Comparison of ENCODE assay signal across 8 cellular contexts in the genomic region with DNA sequence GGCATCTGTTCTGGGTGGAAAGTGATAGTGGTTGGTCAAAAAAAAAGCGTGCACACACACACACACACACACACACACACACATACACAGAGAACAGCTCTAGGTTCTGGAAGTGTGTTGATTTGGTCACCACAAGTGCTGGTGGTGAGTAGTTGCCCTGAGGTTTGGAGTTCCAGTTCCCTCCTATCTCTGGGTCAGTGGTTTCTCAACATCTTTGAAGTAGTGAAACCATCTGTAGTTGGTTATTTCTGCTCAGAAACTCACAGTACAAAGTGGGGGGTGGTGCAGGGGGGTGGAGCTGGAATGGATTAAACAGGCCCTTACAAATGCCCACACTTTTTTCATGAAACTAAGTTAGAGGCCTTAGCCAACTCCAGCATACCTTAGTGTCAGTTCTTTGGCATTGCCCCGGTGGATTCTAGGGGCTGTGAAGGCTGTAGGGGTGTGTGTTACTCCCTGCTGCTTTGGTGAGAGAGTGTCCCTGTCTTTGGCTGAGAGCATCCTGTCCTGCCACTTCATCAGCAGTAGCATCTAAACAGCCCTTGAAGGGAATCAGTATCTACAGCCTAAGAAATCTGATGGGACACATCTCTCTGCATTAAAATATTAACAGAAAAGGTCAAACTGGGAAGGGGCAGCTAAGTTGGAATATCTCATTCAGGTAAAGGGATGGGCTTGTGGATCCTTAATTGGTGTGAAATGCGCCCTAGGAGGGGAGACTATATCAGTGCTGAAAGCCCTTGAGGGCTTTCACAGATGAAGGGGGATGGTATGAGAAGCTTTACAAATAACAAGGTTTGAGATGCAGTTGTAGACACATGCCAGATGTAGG. TPM values are rescaled to one million over a fixed set of nuclear protein-coding genes. Genes with fewer than 3 reads are reported as not detected.
DNase-seq lines count a peak whose midpoint lies in the region; ATAC-seq and TF ChIP-seq lines count a peak whose summit lies in the region.

No MANE protein-coding gene starts in this region.

- H3K27ac Mint-ChIP-seq in central memory CD8-positive, alpha-beta T cell (ENCODE audit: low read depth): peak overlapping the region; percentile 69
- H3K27ac Mint-ChIP-seq in progenitor cell of endocrine pancreas: peak overlapping the region; percentile 86

- peak overlapping the region; percentile 76 for H3K4me3 Mint-ChIP-seq in central memory CD8-positive, alpha-beta T cell
- no peak overlapping the region for H3K4me3 Mint-ChIP-seq in progenitor cell of endocrine pancreas (ENCODE audit: low read depth)

- ATAC-seq in activated CD4-positive, CD25-positive, alpha-beta regulatory T cell treated with anti-CD3 and anti-CD28 coated beads, Interleukin-2, amount 50 U/mL, for 24 hours: peak; percentile 30 to 33
- peak; percentile 48 for ATAC-seq in central memory CD8-positive, alpha-beta T cell (replicated peaks; ENCODE audit: extremely low read depth, poor library complexity, severe bottlenecking)

- TF ChIP-seq CTCF in progenitor cell of endocrine pancreas (IDR thresholded peaks at IDR 0.05; ENCODE audit: unreplicated experiment): no peak
- no peak for TF ChIP-seq CTCF in lower leg skin (IDR thresholded peaks at IDR 0.05)

- WGBS in lower leg skin, 2 donors: 38 to 58% methylated on average over 3 of the region's 3 CpGs

- H3K27me3 Mint-ChIP-seq in central memory CD8-positive, alpha-beta T cell: no peaks in the 10 kb centered on the region
- H3K27me3 Mint-ChIP-seq in progenitor cell of endocrine pancreas: no peaks in the 10 kb centered on the region

- peaks cover 97% of the 10 kb centered on the region for H3K4me1 Mint-ChIP-seq in central memory CD8-positive, alpha-beta T cell
- H3K4me1 Mint-ChIP-seq in progenitor cell of endocrine pancreas (ENCODE audit: low read depth): peaks cover 60% of the 10 kb centered on the region

- TF ChIP-seq POLR2A in lower leg skin (IDR thresholded peaks at IDR 0.05): no peak

- intact Hi-C loops in lower leg skin (cut with DNase I; ENCODE audit: low total_unique reads): no loop called here

- no peak for DNase-seq in activated CD4-positive, CD25-positive, alpha-beta regulatory T cell treated with anti-CD3 and anti-CD28 coated beads, Interleukin-2, amount 50 U/mL, for 72 hours
- DNase-seq in HCEC 1CT: peak; percentile 77
- peak; percentile 85 to 90 for DNase-seq in NOMO-1 (lab: John Stamatoyannopoulos, UW; ENCODE audit: unreplicated experiment in 2 of 2)
- DNase-seq in central memory CD8-positive, alpha-beta T cell (ENCODE audit: low spot score in 2 of 2): no peak
- DNase-seq in progenitor cell of endocrine pancreas (ENCODE audit: low spot score, unreplicated experiment): no peak
- no peak for DNase-seq in lower leg skin (ENCODE audit: low spot score in 2 of 2)
- no peak for DNase-seq in stimulated activated CD4-positive, alpha-beta T cell treated with anti-CD3 and anti-CD28 coated beads, Interleukin-12 subunit alpha, Interleukin-12 subunit beta, amount 100 ng/mL, for 4 hours

- H3K4me3 ChIP-seq in lower leg skin (ENCODE audit: low read depth, poor library complexity, severe bottlenecking): no peak overlapping the region

- no peaks in the 10 kb centered on the region for H3K9me3 Mint-ChIP-seq in central memory CD8-positive, alpha-beta T cell
- H3K9me3 Mint-ChIP-seq in progenitor cell of endocrine pancreas (ENCODE audit: low read depth): no peaks in the 10 kb centered on the region

- peaks cover 12% of the 10 kb centered on the region for H3K36me3 Mint-ChIP-seq in central memory CD8-positive, alpha-beta T cell (ENCODE audit: insufficient read depth)
- peaks cover 6% of the 10 kb centered on the region for H3K36me3 Mint-ChIP-seq in progenitor cell of endocrine pancreas (ENCODE audit: insufficient read depth)

RNA-seq across cellular contexts. Expression of a gene that starts 20.6 kb away (rescaled TPM):
- total RNA-seq in progenitor cell of endocrine pancreas (49.9 and 51.3 TPM in 2 replicates), lower leg skin (10 to 100 TPM; 25.9 to 69.4 (median 35.2) TPM)

Comparison
In these comparisons a context has a peak if more than half of its experiments do, and no peak if none do; other contexts are left out.
1. DNase-seq: peak in HCEC 1CT (single experiment) and NOMO-1 (2 of 2); none in activated CD4-positive, CD25-positive, alpha-beta regulatory T cell treated with anti-CD3 and anti-CD28 coated beads, Interleukin-2, amount 50 U/mL, for 72 hours (single experiment), central memory CD8-positive, alpha-beta T cell (0 of 2), progenitor cell of endocrine pancreas (single experiment), lower leg skin (0 of 2) and stimulated activated CD4-positive, alpha-beta T cell treated with anti-CD3 and anti-CD28 coated beads, Interleukin-12 subunit alpha, Interleukin-12 subunit beta, amount 100 ng/mL, for 4 hours (single experiment).